In the genomic region with DNA sequence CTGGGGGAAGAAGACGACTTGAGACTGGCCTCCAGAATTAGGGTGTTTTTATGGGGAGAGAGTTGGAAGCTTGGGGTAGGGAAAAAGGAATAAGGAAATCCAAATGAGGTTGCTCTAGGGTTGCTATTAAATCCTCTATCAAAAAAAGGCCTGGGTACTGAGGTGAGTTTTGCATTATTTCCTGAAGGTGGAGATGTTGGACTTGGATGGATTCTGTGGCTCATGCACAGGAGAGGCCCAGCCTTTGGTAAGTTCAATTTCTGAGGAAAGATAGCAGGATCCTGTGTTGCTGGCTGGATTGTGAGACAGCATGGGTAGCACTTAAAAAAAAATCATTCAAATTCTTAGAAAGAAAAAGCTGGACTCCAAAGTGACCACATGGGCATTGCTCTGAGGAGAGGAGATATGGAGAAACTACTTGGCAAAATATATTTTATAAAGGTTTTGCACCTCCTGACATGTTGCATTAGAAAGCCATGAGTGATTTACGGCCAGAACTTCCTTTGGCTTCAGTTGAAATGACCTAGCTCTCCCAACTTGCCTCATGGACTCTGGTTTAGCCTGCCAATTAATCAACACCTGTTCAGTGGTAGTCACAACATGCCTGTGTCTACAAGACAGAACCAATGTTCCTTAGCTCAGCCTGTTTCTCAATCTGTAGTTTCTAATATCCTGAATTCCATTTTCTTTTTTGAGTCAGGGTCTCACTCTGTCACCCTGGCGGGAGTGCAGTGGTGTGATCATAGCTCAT, we compare ENCODE assay signal across 10 cellular contexts.
A peak's percentile ranks its signal among the peaks of the same experiment; 100 is the strongest.
DNase-seq lines count a peak whose midpoint lies in the region; ATAC-seq, FAIRE-seq and TF ChIP-seq lines count a peak whose summit lies in the region.
"Had no signal": no experiment of that assay in that cellular context is flagged by ENCODE, and none has a peak within 500 bp of the region (broad histone marks: within the 10 kb centered on the region; RNA-seq: fewer than 3 reads in every experiment).

No MANE protein-coding gene starts in this region.

- no peak overlapping the region for H3K4me2 ChIP-seq in OCI-LY3 (ENCODE audit: low read length)

- no peaks in the 10 kb centered on the region for H3K9me3 Mint-ChIP-seq in activated T-helper 1 cell treated with anti-CD3 and anti-CD28 coated beads, Interleukin-12 subunit alpha, Interleukin-12 subunit beta, Interleukin-2, Interleukin-4 antibody, amounts not matched to agents 30 ng/mL and 10 ng/mL and 1 ng/mL, durations not matched to agents 14 hours and 24 hours and 36 hours
- H3K9me3 Mint-ChIP-seq: IgD-negative memory B cell had no signal

- intact Hi-C loops in activated T-helper 1 cell treated with anti-CD3 and anti-CD28 coated beads, Interleukin-12 subunit alpha, Interleukin-12 subunit beta, Interleukin-2, Interleukin-4 antibody, amounts not matched to agents 30 ng/mL and 10 ng/mL and 1 ng/mL, durations not matched to agents 14 hours and 24 hours and 36 hours (cut with micrococcal nuclease) = loop anchor here (5.0 to 10.0 kb wide), 2 partner anchors 238 to 530 kb away; a partner anchor contains a TSS

- H3K36me3 Mint-ChIP-seq in activated T-helper 1 cell treated with anti-CD3 and anti-CD28 coated beads, Interleukin-12 subunit alpha, Interleukin-12 subunit beta, Interleukin-2, Interleukin-4 antibody, amounts not matched to agents 30 ng/mL and 10 ng/mL and 1 ng/mL, durations not matched to agents 14 hours and 24 hours and 36 hours (ENCODE audit: low read depth) = no peaks in the 10 kb centered on the region
- H3K36me3 Mint-ChIP-seq: activated naive CD8-positive, alpha-beta T cell; IgD-negative memory B cell had no signal

- no peak overlapping the region for H3K27ac Mint-ChIP-seq in activated T-helper 1 cell treated with anti-CD3 and anti-CD28 coated beads, Interleukin-12 subunit alpha, Interleukin-12 subunit beta, Interleukin-2, Interleukin-4 antibody, amounts not matched to agents 30 ng/mL and 10 ng/mL and 1 ng/mL, durations not matched to agents 14 hours and 24 hours and 36 hours
- H3K27ac Mint-ChIP-seq: activated naive CD8-positive, alpha-beta T cell; IgD-negative memory B cell had no signal

- H3K9me3 ChIP-seq in OCI-LY3 (ENCODE audit: insufficient read depth, low read length) = no peaks in the 10 kb centered on the region

- H3K27me3 Mint-ChIP-seq in activated T-helper 1 cell treated with anti-CD3 and anti-CD28 coated beads, Interleukin-12 subunit alpha, Interleukin-12 subunit beta, Interleukin-2, Interleukin-4 antibody, amounts not matched to agents 30 ng/mL and 10 ng/mL and 1 ng/mL, durations not matched to agents 14 hours and 24 hours and 36 hours (ENCODE audit: insufficient read depth) = peaks cover 3% of the 10 kb centered on the region

- peaks cover 35% of the 10 kb centered on the region for H3K27me3 ChIP-seq in OCI-LY3 (ENCODE audit: low read depth, low read length)

- peak; percentile 33 for TF ChIP-seq CTCF in AG10803 (conservative IDR thresholded peaks at IDR 0.05; ENCODE audit: low read length)
- TF ChIP-seq CTCF in OCI-LY3 (IDR thresholded peaks at IDR 0.05; ENCODE audit: low read depth, low read length) = peak; percentile 31

- peak; percentile 11 for DNase-seq in AG10803 (ENCODE audit: low read depth)
- peak; percentile 3 for DNase-seq in LHCN-M2 (ENCODE audit: low read depth)
- DNase-seq in iPS-NIHi11 (ENCODE audit: low spot score) = peak; percentile 73
- no peak for DNase-seq in GM19239 (ENCODE audit: insufficient read length, low spot score)
- no peak for DNase-seq in activated T-helper 1 cell treated with anti-CD3 and anti-CD28 coated beads, Interleukin-12 subunit alpha, Interleukin-12 subunit beta, Interleukin-2, Interleukin-4 antibody, amounts not matched to agents 30 ng/mL and 10 ng/mL and 1 ng/mL, durations not matched to agents 14 hours and 24 hours and 36 hours (ENCODE audit: low spot score)

- H3K79me2 ChIP-seq in OCI-LY3 (ENCODE audit: low read length) = no peaks in the 10 kb centered on the region

- no peak overlapping the region for H3K4me3 Mint-ChIP-seq in activated T-helper 1 cell treated with anti-CD3 and anti-CD28 coated beads, Interleukin-12 subunit alpha, Interleukin-12 subunit beta, Interleukin-2, Interleukin-4 antibody, amounts not matched to agents 30 ng/mL and 10 ng/mL and 1 ng/mL, durations not matched to agents 14 hours and 24 hours and 36 hours
- H3K4me3 Mint-ChIP-seq: activated naive CD8-positive, alpha-beta T cell; IgD-negative memory B cell had no signal

- no peaks in the 10 kb centered on the region for H3K4me1 ChIP-seq in OCI-LY3 (ENCODE audit: low read length)

- H3K9ac ChIP-seq in OCI-LY3 (ENCODE audit: low read length) = no peak overlapping the region

- H3K36me3 ChIP-seq in OCI-LY3 (replicated peaks; ENCODE audit: low read depth, low read length) = no peaks in the 10 kb centered on the region

- H3K4me1 Mint-ChIP-seq in activated T-helper 1 cell treated with anti-CD3 and anti-CD28 coated beads, Interleukin-12 subunit alpha, Interleukin-12 subunit beta, Interleukin-2, Interleukin-4 antibody, amounts not matched to agents 30 ng/mL and 10 ng/mL and 1 ng/mL, durations not matched to agents 14 hours and 24 hours and 36 hours (ENCODE audit: low read depth) = no peaks in the 10 kb centered on the region
- H3K4me1 Mint-ChIP-seq: IgD-negative memory B cell had no signal

- H4K20me1 ChIP-seq in OCI-LY3 (ENCODE audit: insufficient read depth, low read length) = no peaks in the 10 kb centered on the region

- H3K4me3 ChIP-seq in AG10803 (ENCODE audit: low read length) = no peak overlapping the region
- H3K4me3 ChIP-seq in OCI-LY3 (ENCODE audit: low read length) = no peak overlapping the region

- H2AFZ ChIP-seq in OCI-LY3 (ENCODE audit: low read depth, low read length) = no peak overlapping the region

- no peak overlapping the region for H3K27ac ChIP-seq in OCI-LY3 (ENCODE audit: low read length)

- FAIRE-seq in GM19239 (lab: Jason Lieb, UNC) = no peak

- ATAC-seq in GM21381 (IDR thresholded peaks at IDR 0.05; ENCODE audit: unreplicated experiment) (no peak), HG03039 (IDR thresholded peaks at IDR 0.05; ENCODE audit: unreplicated experiment) (no peak)

Comparison
In these comparisons a context has a peak if more than half of its experiments do, and no peak if none do; other contexts are left out.
1. DNase-seq: peak in AG10803 (single experiment), LHCN-M2 (single experiment) and iPS-NIHi11 (single experiment); none in GM19239 (single experiment) and activated T-helper 1 cell treated with anti-CD3 and anti-CD28 coated beads, Interleukin-12 subunit alpha, Interleukin-12 subunit beta, Interleukin-2, Interleukin-4 antibody, amounts not matched to agents 30 ng/mL and 10 ng/mL and 1 ng/mL, durations not matched to agents 14 hours and 24 hours and 36 hours (single experiment).